9 cellular contexts compared by ENCODE assay signal in genomic region chr12:124410354-124411175, GRCh38.
DNase-seq lines count a peak whose midpoint lies in the region; ATAC-seq and TF ChIP-seq lines count a peak whose summit lies in the region.
"Had no signal": no experiment of that assay in that cellular context is flagged by ENCODE, and none has a peak within 500 bp of the region (broad histone marks: within the 10 kb centered on the region; RNA-seq: fewer than 3 reads in every experiment).

No MANE protein-coding gene starts in this region.

- H3K4me3 ChIP-seq in thoracic aorta = no peak overlapping the region

- H3K27ac ChIP-seq in layer of hippocampus (ENCODE audit: low read depth, low read length) (peak overlapping the region; percentile 13), thoracic aorta (peak overlapping the region; percentile 31 to 33)

- peaks cover 14 to 52% of the 10 kb centered on the region in 2 donors for H3K4me1 ChIP-seq in thoracic aorta (ENCODE audit: control insufficient read depth in 1 of 2, low read depth in 2 of 2)

- H3K9me3 ChIP-seq in thoracic aorta = no peaks in the 10 kb centered on the region

- ATAC-seq in thoracic aorta (ENCODE audit: insufficient number of reproducible peaks, low FRiP score, low read depth) (peak; percentile 23), GM18867 (IDR thresholded peaks at IDR 0.05; ENCODE audit: unreplicated experiment) (no peak)

- peaks cover 12% of the 10 kb centered on the region for H3K36me3 ChIP-seq in thoracic aorta

- DNase-seq in NCI-H1092 treated with DMSO at 0.1 percent for 48 hours (lab: John Stamatoyannopoulos, UW) (peak; percentile 13), NCI-H1092 (lab: John Stamatoyannopoulos, UW) (no peak), amniotic epithelial cell (ENCODE audit: low read depth) (peak; percentile 51), thoracic aorta (ENCODE audit: low spot score) (no peak), hepatic stellate cell (ENCODE audit: low spot score) (no peak)
- no peak for DNase-seq in NK-92 treated with Interleukin-12 subunit alpha and Interleukin-12 subunit beta, amount 100 ng/mL, for 24 hours (lab: John Stamatoyannopoulos, UW)
- DNase-seq: activated CD4-positive, alpha-beta memory T cell treated with anti-CD3 and anti-CD28 coated beads, Interleukin-2, amount 10 ng/mL, durations not matched to agents 7 days and 5 days had no signal

- no peaks in the 10 kb centered on the region for H3K27me3 ChIP-seq in layer of hippocampus (ENCODE audit: control insufficient read depth, insufficient read depth, low read length)
- H3K27me3 ChIP-seq in thoracic aorta (replicated peaks; ENCODE audit: insufficient read depth) = no peaks in the 10 kb centered on the region

- TF ChIP-seq CTCF in thoracic aorta (IDR thresholded peaks at IDR 0.05) = no peak

Comparison
In these comparisons a context has a peak if more than half of its experiments do, and no peak if none do; other contexts are left out.
1. DNase-seq: peak in NCI-H1092 treated with DMSO at 0.1 percent for 48 hours (single experiment) and amniotic epithelial cell (single experiment); none in NCI-H1092 (single experiment), thoracic aorta (single experiment), hepatic stellate cell (single experiment) and NK-92 treated with Interleukin-12 subunit alpha and Interleukin-12 subunit beta, amount 100 ng/mL, for 24 hours (single experiment).